20 cellular contexts compared by ENCODE assay signal in genomic region chr12:101863971-101864370, GRCh38. TPM values are rescaled to one million over a fixed set of nuclear protein-coding genes. Genes with fewer than 3 reads are reported as not detected.
A peak's percentile ranks its signal among the peaks of the same experiment; 100 is the strongest.
DNase-seq lines count a peak whose midpoint lies in the region; ATAC-seq and TF ChIP-seq lines count a peak whose summit lies in the region.
"Had no signal": no experiment of that assay in that cellular context is flagged by ENCODE, and none has a peak within 500 bp of the region (broad histone marks: within the 10 kb centered on the region; RNA-seq: fewer than 3 reads in every experiment).

No MANE protein-coding gene starts in this region.

- no peaks in the 10 kb centered on the region for H3K9me3 ChIP-seq in GM23248 (ENCODE audit: low read depth)
- H3K9me3 ChIP-seq: A549, BE2C had no signal

- no peaks in the 10 kb centered on the region for H3K36me3 ChIP-seq in GM23248 (ENCODE audit: low read depth)
- H3K36me3 ChIP-seq: BE2C; BLaER1 treated with 17β-estradiol and CSF1 and Interleukin-3, amounts not matched to agents 10 nM and 100 nM had no signal

- H3K4me2 ChIP-seq in GM23248 (ENCODE audit: unreplicated experiment), result no peak overlapping the region
- H3K4me2 ChIP-seq: A549 had no signal

- no peaks in the 10 kb centered on the region for H3K9me2 ChIP-seq in GM23248 (ENCODE audit: insufficient read depth)

- no peaks in the 10 kb centered on the region for H4K20me1 ChIP-seq in GM23248 (ENCODE audit: insufficient read depth)
- H4K20me1 ChIP-seq: BLaER1 treated with 17β-estradiol and CSF1 and Interleukin-3, amounts not matched to agents 10 nM and 100 nM had no signal

- no peaks in the 10 kb centered on the region for H3K79me2 ChIP-seq in GM23248 (ENCODE audit: insufficient read depth)

- no peak for ATAC-seq in HG02885 (IDR thresholded peaks at IDR 0.05; ENCODE audit: poor library complexity, unreplicated experiment)
- ATAC-seq: A549, HCT116 had no signal

- DNase-seq in AG10803 (ENCODE audit: low read depth), result peak; percentile 52
- peak; percentile 48 for DNase-seq in EL
- peak; percentile 65 for DNase-seq in GM23248
- peak; percentile 22 for DNase-seq in fibroblast of the aortic adventitia (ENCODE audit: low read depth)
- no peak for DNase-seq in COLO668 (lab: John Stamatoyannopoulos, UW; ENCODE audit: unreplicated experiment)
- DNase-seq in HuH-7 (ENCODE audit: low spot score), result no peak
- DNase-seq in activated CD4-positive, alpha-beta T cell treated with anti-CD3 and anti-CD28 coated beads for 48 hours, result no peak
- DNase-seq: 8988T; ACHN; AML-193; BE2C; Caco-2; CD4-positive, alpha-beta T cell; DMS79; GDM1; H9 had no signal

- H3K27ac ChIP-seq in GM23248, result no peak overlapping the region
- H3K27ac ChIP-seq: A549 had no signal

- H3K4me3 ChIP-seq in AG10803 (ENCODE audit: low read length), result no peak overlapping the region
- H3K4me3 ChIP-seq in GM23248, result no peak overlapping the region
- H3K4me3 ChIP-seq in fibroblast of the aortic adventitia (ENCODE audit: low read depth, low read length), result no peak overlapping the region
- H3K4me3 ChIP-seq: A549; BLaER1 treated with 17β-estradiol and CSF1 and Interleukin-3, amounts not matched to agents 10 nM and 100 nM had no signal

- no peak for TF ChIP-seq CTCF in AG10803 (conservative IDR thresholded peaks at IDR 0.05; ENCODE audit: low read length)
- no peak for TF ChIP-seq CTCF in fibroblast of the aortic adventitia (IDR thresholded peaks at IDR 0.05; ENCODE audit: insufficient read depth, low read length)

- H2AFZ ChIP-seq in GM23248, result no peak overlapping the region

- H3K27me3 ChIP-seq in GM23248 (replicated peaks; ENCODE audit: insufficient read depth), result no peaks in the 10 kb centered on the region
- H3K27me3 ChIP-seq: BE2C; BLaER1 treated with 17β-estradiol and CSF1 and Interleukin-3, amounts not matched to agents 10 nM and 100 nM had no signal

- H3F3A ChIP-seq in GM23248 (ENCODE audit: insufficient read depth), result peaks cover 16% of the 10 kb centered on the region

- no peak overlapping the region for H3K9ac ChIP-seq in GM23248

- in situ Hi-C loops in GM23248 (cut with MboI), result no loop called here

- peaks cover 26% of the 10 kb centered on the region for H3K4me1 ChIP-seq in GM23248 (ENCODE audit: insufficient read depth)
- H3K4me1 ChIP-seq: BE2C, Caco-2 had no signal

RNA-seq across cellular contexts. Expression of gene DRAM1, which starts 13.4 kb away (rescaled TPM):
- total RNA-seq in GM23248 (2014; rRNA removed; shearing (Covaris generic)), result 86.8 and 111 TPM in 2 replicates
- 99.2 and 105 TPM in 2 replicates for polyA plus RNA-seq in GM23248 (2016; fragmentation: Nextera tagmentation; extraction: Ambion mirVana)
- 18.1 and 41.5 TPM in 2 replicates for total RNA-seq in fibroblast of the aortic adventitia (ENCODE audit: low replicate concordance)

RNA-seq across cellular contexts. Expression of gene GNPTAB, which starts 33.2 kb away (rescaled TPM):
- total RNA-seq in GM23248 (2014; rRNA removed; shearing (Covaris generic)), result 23.3 and 26.6 TPM in 2 replicates
- polyA plus RNA-seq in GM23248 (2016; fragmentation: Nextera tagmentation; extraction: Ambion mirVana), result 20.6 and 21.9 TPM in 2 replicates
- total RNA-seq in fibroblast of the aortic adventitia (ENCODE audit: low replicate concordance), result 31.5 and 38.3 TPM in 2 replicates

Comparison
In these comparisons a context has a peak if more than half of its experiments do, and no peak if none do; other contexts are left out.
1. DNase-seq: peak in AG10803 (single experiment), EL (single experiment), GM23248 (single experiment) and fibroblast of the aortic adventitia (single experiment); none in COLO668 (single experiment), HuH-7 (single experiment) and activated CD4-positive, alpha-beta T cell treated with anti-CD3 and anti-CD28 coated beads for 48 hours (single experiment).